Comparison of ENCODE assay signal across 8 cellular contexts in genomic region chr22:28741758-28742561, GRCh38. TPM values are rescaled to one million over a fixed set of nuclear protein-coding genes. Genes with fewer than 3 reads are reported as not detected.
DNase-seq lines count a peak whose midpoint lies in the region; ATAC-seq and TF ChIP-seq lines count a peak whose summit lies in the region.

Gene CHEK2, minus strand, starts transcription at chr22:28741820. Its CDS starts 7,099 bp downstream, at chr22:28734721.
Gene HSCB, plus strand, starts transcription at chr22:28742039. Its CDS starts 57 bp downstream, at chr22:28742096.

- WGBS in HUES64: under 1% methylated on average over 56 of the region's 56 CpGs

- peaks cover 20% of the 10 kb centered on the region for H3K4me1 Mint-ChIP-seq in endothelial cell (ENCODE audit: unreplicated experiment)
- peaks cover 18% of the 10 kb centered on the region for H3K4me1 Mint-ChIP-seq in mesothelial cell of epicardium

- H3K36me3 ChIP-seq in HUES64 (ENCODE audit: insufficient read depth, low read length): peaks cover 36% of the 10 kb centered on the region
- H3K36me3 ChIP-seq in OCI-LY1 (ENCODE audit: insufficient read depth, low read length): peaks cover 43% of the 10 kb centered on the region

- H3K36me3 Mint-ChIP-seq in endothelial cell (ENCODE audit: low read depth, unreplicated experiment): peaks cover 3% of the 10 kb centered on the region
- H3K36me3 Mint-ChIP-seq in mesothelial cell of epicardium: peaks cover 14% of the 10 kb centered on the region

- H3K4me2 ChIP-seq in OCI-LY1 (ENCODE audit: low read length): peak within 1 kb of the TSS; percentile 70

- H3F3A ChIP-seq in OCI-LY1 (ENCODE audit: insufficient read depth, low read length): no peaks in the 10 kb centered on the region

- peak; percentile 86 for ATAC-seq in GM21447 (IDR thresholded peaks at IDR 0.05; ENCODE audit: unreplicated experiment)

- H3K9ac ChIP-seq in HUES64 (ENCODE audit: low read depth, low read length) (peak within 1 kb of the TSS; percentile 81), OCI-LY1 (ENCODE audit: low read length) (peak within 1 kb of the TSS; percentile 87)

- H3K27ac Mint-ChIP-seq in endothelial cell (ENCODE audit: unreplicated experiment) (peak within 1 kb of the TSS; percentile 80), mesothelial cell of epicardium (peak within 1 kb of the TSS; percentile 91)

- H3K4me3 Mint-ChIP-seq in endothelial cell (ENCODE audit: unreplicated experiment): peak within 1 kb of the TSS; percentile 91
- H3K4me3 Mint-ChIP-seq in mesothelial cell of epicardium: peak within 1 kb of the TSS; percentile 79

- H3K9me3 Mint-ChIP-seq in endothelial cell (ENCODE audit: unreplicated experiment) (no peaks in the 10 kb centered on the region), mesothelial cell of epicardium (no peaks in the 10 kb centered on the region)

- H3K79me2 ChIP-seq in OCI-LY1 (ENCODE audit: insufficient read depth, low read length): peaks cover 25% of the 10 kb centered on the region

- H3K4me1 ChIP-seq in HUES64 (ENCODE audit: insufficient read depth, low read length): peaks cover 19% of the 10 kb centered on the region
- peaks cover 23% of the 10 kb centered on the region for H3K4me1 ChIP-seq in OCI-LY1 (ENCODE audit: insufficient read depth, low read length, severe bottlenecking)

- peak; percentile 97 for DNase-seq in D341Med (ENCODE audit: low spot score)
- DNase-seq in activated T-cell treated with anti-CD3 and anti-CD28 coated beads for 1 hour (ENCODE audit: low read depth): peak; percentile 93
- DNase-seq in endothelial cell (ENCODE audit: low spot score): peak; percentile 93
- DNase-seq in mesothelial cell of epicardium (ENCODE audit: low spot score in 2 of 2, unreplicated experiment in 2 of 2): peak; percentile 95
- DNase-seq in stimulated activated CD8-positive, alpha-beta memory T cell treated with anti-CD3 and anti-CD28 coated beads, Interleukin-15, amount 100 ng/mL, for 48 hours (ENCODE audit: low read depth in 2 of 2): peak; percentile 95 to 96

- peak within 1 kb of the TSS; percentile 14; the same call in 1 of the 2 replicates for H2AFZ ChIP-seq in OCI-LY1 (ENCODE audit: low read length)

- H4K20me1 ChIP-seq in OCI-LY1 (ENCODE audit: insufficient read depth, low read length): no peaks in the 10 kb centered on the region

- no peaks in the 10 kb centered on the region for H3K27me3 ChIP-seq in HUES64 (ENCODE audit: insufficient read depth, low read length)
- H3K27me3 ChIP-seq in OCI-LY1 (ENCODE audit: insufficient read depth, low read length): no peaks in the 10 kb centered on the region

- H3K27me3 Mint-ChIP-seq in endothelial cell (ENCODE audit: unreplicated experiment): peaks cover 6% of the 10 kb centered on the region
- no peaks in the 10 kb centered on the region for H3K27me3 Mint-ChIP-seq in mesothelial cell of epicardium (ENCODE audit: low read depth)

- H3K4me3 ChIP-seq in HUES64 (ENCODE audit: low read length): peak within 1 kb of the TSS; percentile 80
- peak within 1 kb of the TSS; percentile 83 for H3K4me3 ChIP-seq in OCI-LY1 (ENCODE audit: low read depth, low read length, poor library complexity, severe bottlenecking)

- no peaks in the 10 kb centered on the region for H3K9me3 ChIP-seq in HUES64 (ENCODE audit: insufficient read depth, low read depth, low read length)
- no peaks in the 10 kb centered on the region for H3K9me3 ChIP-seq in OCI-LY1 (ENCODE audit: low read length)

- TF ChIP-seq CTCF in OCI-LY1 (IDR thresholded peaks at IDR 0.05; ENCODE audit: low read length) (no peak), endothelial cell (IDR thresholded peaks at IDR 0.05; ENCODE audit: unreplicated experiment) (no peak), mesothelial cell of epicardium (IDR thresholded peaks at IDR 0.05; ENCODE audit: unreplicated experiment) (no peak)

- H3K27ac ChIP-seq in HUES64 (ENCODE audit: low read depth, low read length): peak within 1 kb of the TSS; percentile 86
- peak within 1 kb of the TSS; percentile 77 for H3K27ac ChIP-seq in OCI-LY1 (ENCODE audit: low read depth, low read length, poor library complexity, severe bottlenecking)

- H3K9me2 ChIP-seq in OCI-LY1 (ENCODE audit: low read depth, low read length): no peaks in the 10 kb centered on the region

RNA-seq across cellular contexts. Expression of gene CHEK2, which starts in this region (rescaled TPM):
- 51.1 TPM for polyA plus RNA-seq in HUES64 (2013, experiment 1 of 2)
- polyA plus RNA-seq in HUES64 (2013, experiment 2 of 2): 54.2 TPM
- total RNA-seq in endothelial cell (ENCODE audit: unreplicated experiment) (11.2 TPM), mesothelial cell of epicardium (22.9 to 25.0 TPM (median 24.2 TPM) in 3 replicates)

RNA-seq across cellular contexts. Expression of gene HSCB, which starts in this region (rescaled TPM):
- 18.5 TPM for polyA plus RNA-seq in HUES64 (2013, experiment 1 of 2)
- polyA plus RNA-seq in HUES64 (2013, experiment 2 of 2): 18.2 TPM
- total RNA-seq in endothelial cell (ENCODE audit: unreplicated experiment) (16.6 TPM), mesothelial cell of epicardium (15.0 to 18.7 TPM (median 15.7 TPM) in 3 replicates)

Comparison
In these comparisons a context has a peak if more than half of its experiments do, and no peak if none do; other contexts are left out.
1. Peak in every context shown above with its lines: DNase-seq, ATAC-seq, H3K4me3 ChIP-seq and H3K27ac ChIP-seq.